In the genomic region with DNA sequence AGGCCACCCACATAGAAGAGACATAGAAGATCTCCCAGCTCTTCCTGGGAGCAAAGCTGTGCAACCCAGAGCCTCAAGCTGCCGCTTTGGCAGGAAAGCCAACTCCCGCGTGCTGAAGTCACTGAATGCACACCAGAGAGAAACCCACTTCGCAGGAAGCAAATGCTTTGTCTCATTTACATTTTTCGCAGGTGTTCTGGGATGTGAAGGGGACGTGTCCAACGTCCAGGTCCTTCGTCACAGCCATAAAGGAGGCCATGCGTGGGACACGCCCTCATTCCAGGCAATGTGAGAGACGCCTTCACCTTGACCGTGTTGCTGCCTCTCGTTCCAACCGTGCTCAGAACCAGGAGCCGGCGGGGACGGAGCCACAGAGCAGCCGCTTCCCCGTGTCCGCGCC, we compare ENCODE assay signal across 30 cellular contexts. TPM values are rescaled to one million over a fixed set of nuclear protein-coding genes. Genes with fewer than 3 reads are reported as not detected.
A peak's percentile ranks its signal among the peaks of the same experiment; 100 is the strongest.
DNase-seq lines count a peak whose midpoint lies in the region; ATAC-seq and TF ChIP-seq lines count a peak whose summit lies in the region.
"Had no signal": no experiment of that assay in that cellular context is flagged by ENCODE, and none has a peak within 500 bp of the region (broad histone marks: within the 10 kb centered on the region; RNA-seq: fewer than 3 reads in every experiment).

No MANE protein-coding gene starts in this region.

- H2BK15ac ChIP-seq in H9 (ENCODE audit: low read depth, low read length) = no peak overlapping the region

- H2BK20ac ChIP-seq in H9 (ENCODE audit: low read depth, low read length, poor library complexity, severe bottlenecking) = no peak overlapping the region

- H3K9me3 ChIP-seq in BLaER1 (no peaks in the 10 kb centered on the region), H9 (ENCODE audit: control insufficient read depth, low read depth, low read length) (no peaks in the 10 kb centered on the region), mucosa of descending colon (no peaks in the 10 kb centered on the region)

- H4K5ac ChIP-seq in H9 (ENCODE audit: insufficient read length, low read depth, low read length) = no peak overlapping the region

- no peak overlapping the region for H3K27ac ChIP-seq in BLaER1
- no peak overlapping the region for H3K27ac ChIP-seq in H9 (ENCODE audit: insufficient read length, low read depth, low read length)
- no peak overlapping the region for H3K27ac ChIP-seq in substantia nigra (ENCODE audit: low read depth, low read length, poor library complexity, severe bottlenecking)

- H3K18ac ChIP-seq in H9 (ENCODE audit: insufficient read length, low read depth, low read length) = no peak overlapping the region

- H2BK12ac ChIP-seq in H9 (ENCODE audit: insufficient read length, low read depth, low read length) = no peak overlapping the region

- ATAC-seq in mucosa of descending colon (peak; percentile 82), GM18867 (IDR thresholded peaks at IDR 0.05; ENCODE audit: unreplicated experiment) (no peak)
- ATAC-seq: CD8-positive, alpha-beta T cell; left lobe of liver had no signal

- no peaks in the 10 kb centered on the region; the same call in 1 of the 2 replicates for H3K79me2 ChIP-seq in H9 (ENCODE audit: insufficient read depth, low read length)

- intact Hi-C loops in mucosa of descending colon (cut with DNase I, micrococcal nuclease) = no loop called here

- peaks cover 4 to 14% (median 4%) of the 10 kb centered on the region in 3 experiments; a peak in 6 of 7 replicates for H3K36me3 Mint-ChIP-seq in H9 (ENCODE audit: insufficient read depth in 1 of 3, low read depth in 3 of 3)
- no peaks in the 10 kb centered on the region for H3K36me3 Mint-ChIP-seq in brain
- H3K36me3 Mint-ChIP-seq: CD8-positive, alpha-beta T cell; memory B cell had no signal

- no peak overlapping the region for H4K91ac ChIP-seq in H9 (ENCODE audit: insufficient read length, low read depth, low read length)

- no peaks in the 10 kb centered on the region for H4K20me1 ChIP-seq in BLaER1
- H4K20me1 ChIP-seq in H9 (ENCODE audit: control insufficient read depth, insufficient read depth, insufficient read length) = peaks cover 6% of the 10 kb centered on the region

- H3K4me3 Mint-ChIP-seq in H9 (no peak overlapping the region), brain (peak overlapping the region in 4 of 5 experiments; percentile 29 to 68 (median 44))
- H3K4me3 Mint-ChIP-seq: activated CD4-positive, alpha-beta memory T cell treated with anti-CD3 and anti-CD28 coated beads, Interleukin-2, amount 10 ng/mL, durations not matched to agents 7 days and 5 days; activated T-helper 1 cell treated with anti-CD3 and anti-CD28 coated beads, Interleukin-12 subunit alpha, Interleukin-12 subunit beta, Interleukin-2, Interleukin-4 antibody, amounts not matched to agents 30 ng/mL and 10 ng/mL and 1 ng/mL, durations not matched to agents 14 hours and 24 hours and 36 hours; CD8-positive, alpha-beta T cell; central memory CD8-positive, alpha-beta T cell; memory B cell had no signal

- H2AK5ac ChIP-seq in H9 (ENCODE audit: insufficient read length, low read length) = no peak overlapping the region

- H3K9ac ChIP-seq in BLaER1 = no peak overlapping the region
- no peak overlapping the region for H3K9ac ChIP-seq in H9 (ENCODE audit: extremely low read depth, insufficient read length, low read length)

- H3K4me1 ChIP-seq in BLaER1 (peaks cover 88% of the 10 kb centered on the region), H9 (ENCODE audit: insufficient read depth, low read length) (peaks cover 2% of the 10 kb centered on the region; the same call in 1 of the 2 replicates), mucosa of descending colon (ENCODE audit: low read depth) (no peaks in the 10 kb centered on the region)

- no peak overlapping the region; the same call in 1 of the 2 replicates for H3K14ac ChIP-seq in H9 (ENCODE audit: insufficient read depth, low read length)

- H3K9me3 Mint-ChIP-seq in H9 = peaks cover 4% of the 10 kb centered on the region in 2 experiments; a peak in 3 of 5 replicates
- peaks cover 0 to 3% (median 0%) of the 10 kb centered on the region in 5 experiments for H3K9me3 Mint-ChIP-seq in brain
- H3K9me3 Mint-ChIP-seq: activated CD4-positive, alpha-beta memory T cell treated with anti-CD3 and anti-CD28 coated beads, Interleukin-2, amount 10 ng/mL, durations not matched to agents 7 days and 5 days; CD8-positive, alpha-beta T cell had no signal

- no CpG with 5 or more reads among the region's 21 CpGs for WGBS in H9 (ENCODE audit: extremely low coverage, insufficient read length, low lambda C conversion rate)

- no peak overlapping the region for H2AFZ ChIP-seq in H9 (ENCODE audit: low read length)

- no peak overlapping the region for H3K23ac ChIP-seq in H9 (ENCODE audit: insufficient read length, low read depth, low read length)

- no peak overlapping the region for H2BK5ac ChIP-seq in H9 (ENCODE audit: insufficient read length, low read length)

- H3K4me1 Mint-ChIP-seq in H9 (peaks cover 10 to 33% of the 10 kb centered on the region in 2 experiments), brain (peaks cover 55% of the 10 kb centered on the region)
- H3K4me1 Mint-ChIP-seq: activated CD4-positive, alpha-beta memory T cell treated with anti-CD3 and anti-CD28 coated beads, Interleukin-2, amount 10 ng/mL, durations not matched to agents 7 days and 5 days; central memory CD8-positive, alpha-beta T cell had no signal

- no peak for TF ChIP-seq CTCF in H9 (conservative IDR thresholded peaks at IDR 0.05)
- TF ChIP-seq CTCF in brain (conservative IDR thresholded peaks at IDR 0.05) = no peak
- no peak for TF ChIP-seq CTCF in mucosa of descending colon (IDR thresholded peaks at IDR 0.05)

- H3K27ac Mint-ChIP-seq in H9 = peak overlapping the region; percentile 28 to 59 (median 49); a peak in 4 of 7 replicates
- H3K27ac Mint-ChIP-seq in brain = peak overlapping the region; percentile 79 to 100 (median 90)
- H3K27ac Mint-ChIP-seq: activated CD4-positive, alpha-beta memory T cell treated with anti-CD3 and anti-CD28 coated beads, Interleukin-2, amount 10 ng/mL, durations not matched to agents 7 days and 5 days; activated T-helper 1 cell treated with anti-CD3 and anti-CD28 coated beads, Interleukin-12 subunit alpha, Interleukin-12 subunit beta, Interleukin-2, Interleukin-4 antibody, amounts not matched to agents 30 ng/mL and 10 ng/mL and 1 ng/mL, durations not matched to agents 14 hours and 24 hours and 36 hours; CD8-positive, alpha-beta T cell; memory B cell had no signal

- H3K23me2 ChIP-seq in H9 (ENCODE audit: insufficient read length, low read depth, low read length, poor library complexity, severe bottlenecking) = no peaks in the 10 kb centered on the region

- no peak overlapping the region for H3T11ph ChIP-seq in H9 (ENCODE audit: low read length)

- H3K56ac ChIP-seq in H9 (ENCODE audit: insufficient read length, low read depth, low read length) = no peak overlapping the region

- no peak overlapping the region for H2BK120ac ChIP-seq in H9 (ENCODE audit: low read depth, low read length, poor library complexity, severe bottlenecking)

- DNase-seq in H9 (no peak), mucosa of descending colon (peak in 2 of 3 donors; percentile 38 to 42), NCI-H1105 (lab: John Stamatoyannopoulos, UW) (no peak), substantia nigra (lab: John Stamatoyannopoulos, UW) (no peak), NCI-H2107 treated with DMSO at 0.1 percent for 48 hours (lab: John Stamatoyannopoulos, UW; ENCODE audit: unreplicated experiment) (no peak)
- DNase-seq: activated CD4-positive, alpha-beta memory T cell treated with anti-CD3 and anti-CD28 coated beads, Interleukin-2, amount 10 ng/mL, durations not matched to agents 7 days and 5 days; activated CD4-positive, alpha-beta T cell treated with anti-CD3 and anti-CD28 coated beads for 1 hour; activated CD8-positive, alpha-beta memory T cell treated with anti-CD3 and anti-CD28 coated beads, Interleukin-2, amount 50 U/mL, for 4 hours; activated naive CD4-positive, alpha-beta T cell treated with Interleukin-2 at 50 U/mL for 16 hours; CD8-positive, alpha-beta T cell; DMS153; HCEC 1CT; Karpas-422; NCI-H1436; NCI-H2107; NCI-H510A; SHP77; stimulated activated CD4-positive, alpha-beta T cell treated with anti-CD3 and anti-CD28 coated beads, Interleukin-4, amount 100 ng/mL, for 4 hours; trophoblast cell had no signal

- H3K4me3 ChIP-seq in BLaER1 (no peak overlapping the region), mucosa of descending colon (no peak overlapping the region)

- no peaks in the 10 kb centered on the region for H3K79me1 ChIP-seq in H9 (ENCODE audit: insufficient read depth, low read depth, low read length, poor library complexity, severe bottlenecking)

- H3K4ac ChIP-seq in H9 (ENCODE audit: low read depth, low read length) = no peak overlapping the region

- H3K27me3 Mint-ChIP-seq in H9 (ENCODE audit: low read depth) (no peaks in the 10 kb centered on the region), brain (no peaks in the 10 kb centered on the region)
- H3K27me3 Mint-ChIP-seq: activated CD4-positive, alpha-beta memory T cell treated with anti-CD3 and anti-CD28 coated beads, Interleukin-2, amount 10 ng/mL, durations not matched to agents 7 days and 5 days had no signal

- H3K27me3 ChIP-seq in BLaER1 (no peaks in the 10 kb centered on the region), H9 (ENCODE audit: insufficient read depth, low read length) (no peaks in the 10 kb centered on the region)

- H3K36me3 ChIP-seq in BLaER1 = no peaks in the 10 kb centered on the region
- no peaks in the 10 kb centered on the region for H3K36me3 ChIP-seq in mucosa of descending colon (ENCODE audit: low read depth)

- H3K4me2 ChIP-seq in BLaER1 = peak overlapping the region; percentile 89
- no peak overlapping the region for H3K4me2 ChIP-seq in H9 (ENCODE audit: insufficient read depth, insufficient read length, low read length)

- H4K8ac ChIP-seq in H9 (replicated peaks; ENCODE audit: insufficient read length, low read depth, low read length) = no peak overlapping the region

RNA-seq across cellular contexts. Expression of gene KCNQ2, which starts 24.4 kb away (rescaled TPM):
- total RNA-seq in H9 (2021) (69.2 and 71.5 TPM in 2 replicates), mucosa of descending colon (1 to 10 TPM in 1 of 3 donors, not detected in 2; 1.4 TPM)
- polyA plus RNA-seq in brain (ENCODE audit: insufficient read depth, low read depth, low replicate concordance) = 100 TPM
- total RNA-seq: activated CD4-positive, alpha-beta memory T cell treated with anti-CD3 and anti-CD28 coated beads, Interleukin-2, amount 10 ng/mL, durations not matched to agents 7 days and 5 days; activated T-helper 1 cell treated with anti-CD3 and anti-CD28 coated beads, Interleukin-12 subunit alpha, Interleukin-12 subunit beta, Interleukin-2, Interleukin-4 antibody, amounts not matched to agents 30 ng/mL and 10 ng/mL and 1 ng/mL, durations not matched to agents 14 hours and 24 hours and 36 hours; CD8-positive, alpha-beta T cell; dermis microvascular lymphatic vessel endothelial cell; left lobe of liver; myocyte; omental fat pad; pulmonary artery endothelial cell had no signal

RNA-seq across cellular contexts. Expression of gene EEF1A2, which starts 50.8 kb away (rescaled TPM):
- total RNA-seq in H9 (2021) (25.8 and 27.4 TPM in 2 replicates), mucosa of descending colon (10 to 100 TPM in 1 of 3 donors, 1 to 10 TPM in 2; 1.3 to 15.0 (median 2.7) TPM)
- polyA plus RNA-seq in brain (ENCODE audit: insufficient read depth, low read depth, low replicate concordance) = 1,308 TPM

Comparison
In these comparisons a context has a peak if more than half of its experiments do, and no peak if none do; other contexts are left out.
1. DNase-seq: peak in mucosa of descending colon (2 of 3); none in H9 (single experiment), NCI-H1105 (single experiment), substantia nigra (0 of 49) and NCI-H2107 treated with DMSO at 0.1 percent for 48 hours (single experiment).
2. H3K4me3 Mint-ChIP-seq: peak in brain (4 of 5); none in H9 (0 of 2).
3. RNA of gene KCNQ2, which starts 24.4 kb away (total RNA-seq): 69.2 to 71.5 TPM in H9; 1.4 TPM in mucosa of descending colon; every median in the first group is over 10 times any median in the second.